Comparison of ENCODE assay signal across 1 cellular context in genomic region chr12:68391905-68392304, GRCh38.
TF ChIP-seq lines count a peak whose summit lies in the region.

No MANE protein-coding gene starts in this region.

TF ChIP-seq in SK-N-SH treated with all-trans-retinoic acid at 6 μM for 48 hours, 23 proteins besides CTCF, POLR2A, EP300 and RAD21 (continued from another document):
- TF ChIP-seq TSHZ2 (CRISPR knock-in tag; IDR thresholded peaks at IDR 0.05): no peak
- TF ChIP-seq CSRNP3 (CRISPR knock-in tag; IDR thresholded peaks at IDR 0.05): no peak
- TF ChIP-seq CSDC2 (CRISPR knock-in tag; IDR thresholded peaks at IDR 0.05): no peak
- TF ChIP-seq, protein P1, sequence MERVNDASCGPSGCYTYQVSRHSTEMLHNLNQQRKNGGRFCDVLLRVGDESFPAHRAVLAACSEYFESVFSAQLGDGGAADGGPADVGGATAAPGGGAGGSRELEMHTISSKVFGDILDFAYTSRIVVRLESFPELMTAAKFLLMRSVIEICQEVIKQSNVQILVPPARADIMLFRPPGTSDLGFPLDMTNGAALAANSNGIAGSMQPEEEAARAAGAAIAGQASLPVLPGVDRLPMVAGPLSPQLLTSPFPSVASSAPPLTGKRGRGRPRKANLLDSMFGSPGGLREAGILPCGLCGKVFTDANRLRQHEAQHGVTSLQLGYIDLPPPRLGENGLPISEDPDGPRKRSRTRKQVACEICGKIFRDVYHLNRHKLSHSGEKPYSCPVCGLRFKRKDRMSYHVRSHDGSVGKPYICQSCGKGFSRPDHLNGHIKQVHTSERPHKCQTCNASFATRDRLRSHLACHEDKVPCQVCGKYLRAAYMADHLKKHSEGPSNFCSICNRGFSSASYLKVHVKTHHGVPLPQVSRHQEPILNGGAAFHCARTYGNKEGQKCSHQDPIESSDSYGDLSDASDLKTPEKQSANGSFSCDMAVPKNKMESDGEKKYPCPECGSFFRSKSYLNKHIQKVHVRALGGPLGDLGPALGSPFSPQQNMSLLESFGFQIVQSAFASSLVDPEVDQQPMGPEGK (CRISPR knock-in tag; IDR thresholded peaks at IDR 0.05; ENCODE audit: borderline replicate concordance): no peak
- no peak for TF ChIP-seq ESRRG (CRISPR knock-in tag; IDR thresholded peaks at IDR 0.05)
- TF ChIP-seq OSR1 (CRISPR knock-in tag; IDR thresholded peaks at IDR 0.05): no peak
